ENCODE assay signal across 29 cellular contexts in genomic region chr2:70719231-70719630, GRCh38. TPM values are rescaled to one million over a fixed set of nuclear protein-coding genes. Genes with fewer than 3 reads are reported as not detected.
DNase-seq lines count a peak whose midpoint lies in the region; ATAC-seq, FAIRE-seq and TF ChIP-seq lines count a peak whose summit lies in the region.
"Had no signal": no experiment of that assay in that cellular context is flagged by ENCODE, and none has a peak within 500 bp of the region (broad histone marks: within the 10 kb centered on the region; RNA-seq: fewer than 3 reads in every experiment).

No MANE protein-coding gene starts in this region.

- no CpG with 5 or more reads among the region's 3 CpGs for WGBS in H9 (ENCODE audit: extremely low coverage, insufficient read length, low lambda C conversion rate)
- 83% methylated on average over 3 of the region's 3 CpGs for whole genome bisulfite sequencing in K562 (ENCODE audit: insufficient coverage, low coverage, missing lambda C conversion rate)
- 92% methylated on average over 2 of the region's 3 CpGs for whole genome bisulfite sequencing in esophagus muscularis mucosa

- no peak overlapping the region for H3K4me2 ChIP-seq in H9 (ENCODE audit: insufficient read depth, insufficient read length, low read length)
- no peak overlapping the region for H3K4me2 ChIP-seq in K562 (ENCODE audit: insufficient read depth, low read length)
- H3K4me2 ChIP-seq: A549, BLaER1 had no signal

- H2AFZ ChIP-seq in H9 (ENCODE audit: low read length) (no peak overlapping the region), K562 (ENCODE audit: low read depth, low read length) (no peak overlapping the region)

- peaks cover 3% of the 10 kb centered on the region for H3K27me3 Mint-ChIP-seq in activated CD8-positive, alpha-beta memory T cell treated with anti-CD3 and anti-CD28 coated beads, Interleukin-2, amount 10 ng/mL, durations not matched to agents 7 days and 5 days
- H3K27me3 Mint-ChIP-seq in H9 (ENCODE audit: low read depth) (no peaks in the 10 kb centered on the region), natural killer cell (ENCODE audit: low read depth in 2 of 2) (peaks cover 13 to 15% of the 10 kb centered on the region in 2 donors)

- ATAC-seq in activated CD8-positive, alpha-beta memory T cell treated with anti-CD3 and anti-CD28 coated beads, Interleukin-2, amount 10 ng/mL, durations not matched to agents 7 days and 5 days = no peak
- ATAC-seq in K562 (no peak), natural killer cell (no peak), GM18517 (IDR thresholded peaks at IDR 0.05; ENCODE audit: unreplicated experiment) (no peak), GM21360 (IDR thresholded peaks at IDR 0.05; ENCODE audit: unreplicated experiment) (no peak)
- ATAC-seq: A549, GM12878 had no signal

- H3K36me3 Mint-ChIP-seq in activated CD8-positive, alpha-beta memory T cell treated with anti-CD3 and anti-CD28 coated beads, Interleukin-2, amount 10 ng/mL, durations not matched to agents 7 days and 5 days = no peaks in the 10 kb centered on the region
- H3K36me3 Mint-ChIP-seq in H9 (ENCODE audit: insufficient read depth in 1 of 3, low read depth in 3 of 3) = peaks cover 0 to 3% (median 0%) of the 10 kb centered on the region in 3 experiments; a peak in 1 of 7 replicates
- no peaks in the 10 kb centered on the region for H3K36me3 Mint-ChIP-seq in natural killer cell
- H3K36me3 Mint-ChIP-seq: CD14-positive monocyte; CD4-positive, alpha-beta memory T cell; CD4-positive, CD25-positive, alpha-beta regulatory T cell; CD8-positive, alpha-beta memory T cell had no signal

- POLR2A ChIA-PET in K562 (lab: Yijun Ruan, JAX) = interaction anchor here (0.7 to 1.6 kb wide), 7 partner anchors 9 to 103 kb away, joined by 3 to 6 read pairs (median 4); partner anchors contain the start of gene ADD2

- no peaks in the 10 kb centered on the region for H3K9me3 ChIP-seq in H9 (ENCODE audit: control insufficient read depth, low read depth, low read length)
- no peaks in the 10 kb centered on the region for H3K9me3 ChIP-seq in K562 (replicated peaks; ENCODE audit: control insufficient read depth, insufficient read depth, low read depth, low read length)
- H3K9me3 ChIP-seq in esophagus muscularis mucosa = no peaks in the 10 kb centered on the region
- H3K9me3 ChIP-seq: A549, BE2C, BLaER1 had no signal

- H4K5ac ChIP-seq in H9 (ENCODE audit: insufficient read length, low read depth, low read length) = no peak overlapping the region

- FAIRE-seq in K562 (lab: Jason Lieb, UNC) = no peak
- FAIRE-seq: A549, GM12878, GM12892, GM18507, GM19239 had no signal

- no peak overlapping the region for H3K14ac ChIP-seq in H9 (ENCODE audit: insufficient read depth, low read length)

- H2BK20ac ChIP-seq in H9 (ENCODE audit: low read depth, low read length, poor library complexity, severe bottlenecking) = no peak overlapping the region

- no peak for TF ChIP-seq CTCF in H9 (conservative IDR thresholded peaks at IDR 0.05)
- no peak for TF ChIP-seq CTCF in K562 (IDR thresholded peaks at IDR 0.05 in 2 of 3, conservative IDR thresholded peaks at IDR 0.05 in 1 of 3; ENCODE audit: insufficient read depth in 2 of 3, low read depth in 1 of 3, low read length in 3 of 3)
- TF ChIP-seq CTCF in esophagus muscularis mucosa (IDR thresholded peaks at IDR 0.05) = no peak
- no peak for TF ChIP-seq CTCF in natural killer cell (IDR thresholded peaks at IDR 0.05)

- CTCF ChIA-PET in activated CD8-positive, alpha-beta memory T cell treated with anti-CD3 and anti-CD28 coated beads, Interleukin-2, amount 10 ng/mL, durations not matched to agents 7 days and 5 days (lab: Charles Lee) = interaction anchor here (0.8 kb wide), 1 partner anchor 11 kb away, joined by 3 read pairs; no protein-coding TSS in a partner anchor
- CTCF ChIA-PET in K562 (lab: Yijun Ruan, JAX; ENCODE audit: low intra/inter-chr PET ratio) = no interaction called here

- no peaks in the 10 kb centered on the region for H3K23me2 ChIP-seq in H9 (ENCODE audit: insufficient read length, low read depth, low read length, poor library complexity, severe bottlenecking)

- no peak overlapping the region for H2BK15ac ChIP-seq in H9 (ENCODE audit: low read depth, low read length)

- no peak overlapping the region for H2BK5ac ChIP-seq in H9 (ENCODE audit: insufficient read length, low read length)

- no peaks in the 10 kb centered on the region for H3K36me3 ChIP-seq in K562 (ENCODE audit: control insufficient read depth, insufficient read depth, low read length)
- no peaks in the 10 kb centered on the region for H3K36me3 ChIP-seq in esophagus muscularis mucosa
- H3K36me3 ChIP-seq: BE2C had no signal

- no peak overlapping the region for H4K8ac ChIP-seq in H9 (replicated peaks; ENCODE audit: insufficient read length, low read depth, low read length)

- no peak overlapping the region for H2AK5ac ChIP-seq in H9 (ENCODE audit: insufficient read length, low read length)

- H3K27ac Mint-ChIP-seq in activated CD8-positive, alpha-beta memory T cell treated with anti-CD3 and anti-CD28 coated beads, Interleukin-2, amount 10 ng/mL, durations not matched to agents 7 days and 5 days = no peak overlapping the region
- H3K27ac Mint-ChIP-seq in H9 (no peak overlapping the region; a peak in 1 of 7 replicates), natural killer cell (no peak overlapping the region)
- H3K27ac Mint-ChIP-seq: CD14-positive monocyte; CD4-positive, alpha-beta memory T cell; CD4-positive, CD25-positive, alpha-beta regulatory T cell; CD8-positive, alpha-beta memory T cell had no signal

- H3K4me3 ChIP-seq in K562 (no peak overlapping the region), esophagus muscularis mucosa (no peak overlapping the region)
- H3K4me3 ChIP-seq: A549, BLaER1, GM12878 had no signal

- intact Hi-C loops in K562 (cut with micrococcal nuclease) = no loop called here
- intact Hi-C loops in esophagus muscularis mucosa (cut with DNase I) = no loop called here
- intact Hi-C loops in natural killer cell (cut with micrococcal nuclease) = no loop called here

- H3K79me2 ChIP-seq in H9 (ENCODE audit: insufficient read depth, low read length) (peaks cover 55% of the 10 kb centered on the region; the same call in 1 of the 2 replicates), K562 (ENCODE audit: control insufficient read depth, insufficient read depth, low read length) (peaks cover 32% of the 10 kb centered on the region)

- no peak overlapping the region for H3T11ph ChIP-seq in H9 (ENCODE audit: low read length)

- no peak overlapping the region for H3K56ac ChIP-seq in H9 (ENCODE audit: insufficient read length, low read depth, low read length)

- no TSS peak for BruUV-seq in K562 (replicated peaks; lab: Mats Ljungman, UMichigan)

- H3K4me3 Mint-ChIP-seq in activated CD8-positive, alpha-beta memory T cell treated with anti-CD3 and anti-CD28 coated beads, Interleukin-2, amount 10 ng/mL, durations not matched to agents 7 days and 5 days = no peak overlapping the region
- H3K4me3 Mint-ChIP-seq in H9 = no peak overlapping the region
- no peak overlapping the region for H3K4me3 Mint-ChIP-seq in natural killer cell
- H3K4me3 Mint-ChIP-seq: CD14-positive monocyte; CD4-positive, alpha-beta memory T cell; CD4-positive, CD25-positive, alpha-beta regulatory T cell; CD8-positive, alpha-beta memory T cell had no signal

- no peak overlapping the region for H3K23ac ChIP-seq in H9 (ENCODE audit: insufficient read length, low read depth, low read length)

- H3K9ac ChIP-seq in H9 (ENCODE audit: extremely low read depth, insufficient read length, low read length) (no peak overlapping the region), K562 (ENCODE audit: insufficient read depth in 1 of 2, low read depth in 2 of 2, low read length in 2 of 2) (peak overlapping the region in 1 of 2 experiments; percentile 27; a peak in 1 of 4 replicates)
- H3K9ac ChIP-seq: BLaER1 had no signal

- DNase-seq in activated CD8-positive, alpha-beta memory T cell treated with anti-CD3 and anti-CD28 coated beads, Interleukin-2, amount 10 ng/mL, durations not matched to agents 7 days and 5 days = peak; percentile 21
- no peak for DNase-seq in activated CD8-positive, alpha-beta memory T cell treated with anti-CD3 and anti-CD28 coated beads, Interleukin-2, amount 50 U/mL, for 4 hours
- DNase-seq in H9 (peak; percentile 11), K562 (ENCODE audit: extremely low read depth in 1 of 4, low spot score in 3 of 4) (no peak), esophagus muscularis mucosa (ENCODE audit: extremely low spot score) (peak; percentile 89), natural killer cell (no peak)
- DNase-seq: AML-193; BE2C; CD4-positive, alpha-beta memory T cell; CD4-positive, CD25-positive, alpha-beta regulatory T cell; CD8-positive, alpha-beta memory T cell; COR-L47; DMS 273 treated with DMSO at 0.1 percent for 48 hours; DMS153; DMS53; DMS79; DND-41; EL; GDM1 had no signal

- H3K4me1 Mint-ChIP-seq in activated CD8-positive, alpha-beta memory T cell treated with anti-CD3 and anti-CD28 coated beads, Interleukin-2, amount 10 ng/mL, durations not matched to agents 7 days and 5 days = no peaks in the 10 kb centered on the region
- peaks cover 59 to 61% of the 10 kb centered on the region in 2 experiments for H3K4me1 Mint-ChIP-seq in H9
- H3K4me1 Mint-ChIP-seq in natural killer cell = no peaks in the 10 kb centered on the region
- H3K4me1 Mint-ChIP-seq: CD14-positive monocyte; CD4-positive, alpha-beta memory T cell; CD4-positive, CD25-positive, alpha-beta regulatory T cell; CD8-positive, alpha-beta memory T cell had no signal

- TF ChIP-seq POLR2A in K562 (conservative IDR thresholded peaks at IDR 0.05) = no peak
- no peak for TF ChIP-seq POLR2A in esophagus muscularis mucosa (IDR thresholded peaks at IDR 0.05; ENCODE audit: low read depth)

- H3K9me1 ChIP-seq in K562 (ENCODE audit: control insufficient read depth, insufficient read depth, low read length) = no peaks in the 10 kb centered on the region

- TF ChIP-seq EP300 in K562 (IDR thresholded peaks at IDR 0.05; ENCODE audit: low read length) = no peak
- no peak for TF ChIP-seq EP300 in esophagus muscularis mucosa (IDR thresholded peaks at IDR 0.05)

- H3K27me3 ChIP-seq in H9 (ENCODE audit: insufficient read depth, low read length) (no peaks in the 10 kb centered on the region), K562 (ENCODE audit: control insufficient read depth in 2 of 2, insufficient read depth in 2 of 2, low read length in 2 of 2) (no peaks in the 10 kb centered on the region), esophagus muscularis mucosa (no peaks in the 10 kb centered on the region)
- H3K27me3 ChIP-seq: BE2C, BLaER1 had no signal

- H3K27ac ChIP-seq in H9 (ENCODE audit: insufficient read length, low read depth, low read length) (no peak overlapping the region), K562 (ENCODE audit: extremely low read depth, low read depth, low read length) (no peak overlapping the region), esophagus muscularis mucosa (replicated peaks in 1 of 4) (no peak overlapping the region)
- H3K27ac ChIP-seq: 22Rv1, A549, BLaER1 had no signal

- H3K4me1 ChIP-seq in H9 (ENCODE audit: insufficient read depth, low read length) = peaks cover 22% of the 10 kb centered on the region; the same call in 1 of the 2 replicates
- H3K4me1 ChIP-seq in K562 (replicated peaks in 1 of 2; ENCODE audit: control insufficient read depth in 2 of 2, insufficient read depth in 2 of 2, low read length in 2 of 2) = peaks cover 37 to 48% of the 10 kb centered on the region in 2 experiments; a peak in 4 of 5 replicates
- H3K4me1 ChIP-seq in esophagus muscularis mucosa = peaks cover 0 to 9% (median 0%) of the 10 kb centered on the region in 4 donors
- H3K4me1 ChIP-seq: A549, BE2C had no signal

- no peak overlapping the region for H4K91ac ChIP-seq in H9 (ENCODE audit: insufficient read length, low read depth, low read length)

- no peak overlapping the region for H2BK120ac ChIP-seq in H9 (ENCODE audit: low read depth, low read length, poor library complexity, severe bottlenecking)

- no peak overlapping the region for H3K4ac ChIP-seq in H9 (ENCODE audit: low read depth, low read length)

- H4K20me1 ChIP-seq in H9 (ENCODE audit: control insufficient read depth, insufficient read depth, insufficient read length) (no peaks in the 10 kb centered on the region), K562 (replicated peaks; ENCODE audit: control insufficient read depth, insufficient read depth, low read length) (no peaks in the 10 kb centered on the region)

- no peak overlapping the region for H2BK12ac ChIP-seq in H9 (ENCODE audit: insufficient read length, low read depth, low read length)

- in situ Hi-C loops in K562 (cut with MboI) = no loop called here

- H3K9me3 Mint-ChIP-seq in activated CD8-positive, alpha-beta memory T cell treated with anti-CD3 and anti-CD28 coated beads, Interleukin-2, amount 10 ng/mL, durations not matched to agents 7 days and 5 days (ENCODE audit: low read depth) = no peaks in the 10 kb centered on the region
- H3K9me3 Mint-ChIP-seq in H9 = no peaks in the 10 kb centered on the region; a peak in 1 of 5 replicates
- no peaks in the 10 kb centered on the region for H3K9me3 Mint-ChIP-seq in natural killer cell
- H3K9me3 Mint-ChIP-seq: CD14-positive monocyte; CD4-positive, alpha-beta memory T cell; CD4-positive, CD25-positive, alpha-beta regulatory T cell; CD8-positive, alpha-beta memory T cell had no signal

- no peak overlapping the region for H3K18ac ChIP-seq in H9 (ENCODE audit: insufficient read length, low read depth, low read length)

- no peak for TF ChIP-seq RAD21 in K562 (CRISPR knock-in tag; conservative IDR thresholded peaks at IDR 0.05 in 1 of 2, IDR thresholded peaks at IDR 0.05 in 1 of 2)

- H3K79me1 ChIP-seq in H9 (ENCODE audit: insufficient read depth, low read depth, low read length, poor library complexity, severe bottlenecking) = peaks cover 22% of the 10 kb centered on the region

RNA-seq across cellular contexts. Expression of gene ADD2, which starts 48.8 kb away (rescaled TPM):
- 1 to 10 TPM in 1 of 2 experiments, under 1 TPM in 1; 0.45 to 1.2 TPM for total RNA-seq in activated CD8-positive, alpha-beta memory T cell treated with anti-CD3 and anti-CD28 coated beads, Interleukin-2, amount 10 ng/mL, durations not matched to agents 7 days and 5 days
- total RNA-seq in H9 (2021) (124 TPM in 2 replicates), K562 (2014; rRNA removed) (52.1 and 59.3 TPM in 2 replicates), K562 (2014; rRNA removed; fragmentation: Illumina TruSeq; extraction: Trizol) (18.1 and 19.1 TPM in 2 replicates), K562 (2015; rRNA removed; fragmentation: Illumina TruSeq; extraction: Trizol) (17.9 and 19.7 TPM in 2 replicates), K562 (2021) (59.6 and 63.0 TPM in 2 replicates), esophagus muscularis mucosa (1 to 10 TPM; 2.5 to 8.6 (median 5.0) TPM), natural killer cell (1 to 10 TPM in 1 of 3 donors, under 1 TPM in 2; 0.16 to 1.4 (median 0.40) TPM)
- total RNA-seq in K562 (2011; cell fraction: chromatin; rRNA removed; ENCODE audit: low replicate concordance) = 39.1 and 60.6 TPM in 2 replicates
- total RNA-seq in K562 (2011; cell fraction: nucleolus; rRNA removed) = 38.0 and 48.7 TPM in 2 replicates
- 46.6 and 51.7 TPM in 2 replicates for total RNA-seq in K562 (2011; cell fraction: nucleoplasm; rRNA removed)
- polyA plus RNA-seq in K562 (2011; rRNA removed) (15.0 and 36.2 TPM in 2 replicates), K562 (2014; fragmentation: Illumina TruSeq; extraction: Trizol) (60.0 and 60.4 TPM in 2 replicates), K562 (2014; fragmentation: Nextera tagmentation; extraction: Ambion mirVana) (1 to 10 TPM; 3.5 to 4.0 TPM), K562 (2014; rRNA removed) (55.9 and 58.6 TPM in 2 replicates)
- 20.6 and 70.3 TPM in 2 replicates for polyA plus RNA-seq in K562 (2011; cell fraction: cytosol; rRNA removed)
- 23.5 and 81.6 TPM in 2 replicates for polyA plus RNA-seq in K562 (2011; cell fraction: nucleus; rRNA removed)
- polyA plus RNA-seq in K562 (2012) = 20.9 and 29.6 TPM in 2 replicates
- polyA minus RNA-seq in K562 (2011; rRNA and poly(A)+ RNA removed) = 17.1 and 65.5 TPM in 2 replicates
- polyA minus RNA-seq in K562 (2011; cell fraction: cytosol; rRNA and poly(A)+ RNA removed) = 26.8 and 57.4 TPM in 2 replicates
- 12.8 and 32.0 TPM in 2 replicates for polyA minus RNA-seq in K562 (2011; cell fraction: nucleus; rRNA and poly(A)+ RNA removed)

Comparison
In these comparisons a context has a peak if more than half of its experiments do, and no peak if none do; other contexts are left out.
1. DNase-seq: peak in activated CD8-positive, alpha-beta memory T cell treated with anti-CD3 and anti-CD28 coated beads, Interleukin-2, amount 10 ng/mL, durations not matched to agents 7 days and 5 days (single experiment), H9 (single experiment) and esophagus muscularis mucosa (single experiment); none in activated CD8-positive, alpha-beta memory T cell treated with anti-CD3 and anti-CD28 coated beads, Interleukin-2, amount 50 U/mL, for 4 hours (single experiment), K562 (0 of 4) and natural killer cell (single experiment).